In genomic region chr11:67120881-67121710, GRCh38 we compare ENCODE assay signal across 9 cellular contexts. TPM values are rescaled to one million over a fixed set of nuclear protein-coding genes. Genes with fewer than 3 reads are reported as not detected.
A peak's percentile ranks its signal among the peaks of the same experiment; 100 is the strongest.
DNase-seq lines count a peak whose midpoint lies in the region; ATAC-seq and TF ChIP-seq lines count a peak whose summit lies in the region.
"Had no signal": no experiment of that assay in that cellular context is flagged by ENCODE, and none has a peak within 500 bp of the region (broad histone marks: within the 10 kb centered on the region; RNA-seq: fewer than 3 reads in every experiment).

No MANE protein-coding gene starts in this region.

- H3K4me3 Mint-ChIP-seq in brain = peak overlapping the region; percentile 94 to 98 (median 96)

- peaks cover 13% of the 10 kb centered on the region for H3K27me3 Mint-ChIP-seq in brain

- peak overlapping the region; percentile 51 for H3K27ac ChIP-seq in cardiac muscle cell
- H3K27ac ChIP-seq in thymus (ENCODE audit: low read depth) = no peak overlapping the region

- 10 to 12% methylated on average over 9 of the region's 9 CpGs for WGBS in lower leg skin, 2 donors
- 14% methylated on average over 9 of the region's 9 CpGs for WGBS in thymus

- DNase-seq in cardiac muscle cell (ENCODE audit: low read depth in 1 of 2, low spot score in 1 of 2) = peak; percentile 40 to 48
- no peak for DNase-seq in left cardiac atrium
- DNase-seq in NCI-H69 (lab: John Stamatoyannopoulos, UW) = peak; percentile 46
- peak; percentile 38 to 78 for DNase-seq in lower leg skin (ENCODE audit: low spot score in 2 of 2)
- DNase-seq in NCI-H226 = no peak

- H3K36me3 Mint-ChIP-seq in brain = peaks cover 46% of the 10 kb centered on the region

- H3K9me3 Mint-ChIP-seq in brain = no peaks in the 10 kb centered on the region

- ATAC-seq in left cardiac atrium = no peak
- ATAC-seq in GM18502 (IDR thresholded peaks at IDR 0.05; ENCODE audit: poor library complexity, unreplicated experiment) = no peak
- ATAC-seq: mucosa of descending colon had no signal

- peak overlapping the region; percentile 82 to 99 (median 97) for H3K27ac Mint-ChIP-seq in brain

- H3K9me3 ChIP-seq in cardiac muscle cell (ENCODE audit: low read depth) (no peaks in the 10 kb centered on the region), thymus (ENCODE audit: control insufficient read depth) (no peaks in the 10 kb centered on the region)
- H3K9me3 ChIP-seq: mucosa of descending colon had no signal

- no peak for TF ChIP-seq POLR2A in lower leg skin (IDR thresholded peaks at IDR 0.05)

- intact Hi-C loops in left cardiac atrium (cut with DNase I) = loop anchor here in 1 of 2 donors (10.0 kb wide), 1 partner anchor 114 kb away; no protein-coding TSS in a partner anchor
- intact Hi-C loops in lower leg skin (cut with DNase I; ENCODE audit: low total_unique reads) = no loop called here

- peaks cover 27% of the 10 kb centered on the region for H3K4me1 ChIP-seq in cardiac muscle cell (ENCODE audit: low read depth)
- H3K4me1 ChIP-seq in thymus (ENCODE audit: control insufficient read depth, insufficient read depth, low read length) = peaks cover 3% of the 10 kb centered on the region

- no peaks in the 10 kb centered on the region for H3K36me3 ChIP-seq in cardiac muscle cell
- peaks cover 13% of the 10 kb centered on the region for H3K36me3 ChIP-seq in thymus (ENCODE audit: control insufficient read depth, insufficient read depth)

- H3K4me3 ChIP-seq in cardiac muscle cell (peak overlapping the region; percentile 97), lower leg skin (ENCODE audit: low read depth, poor library complexity, severe bottlenecking) (peak overlapping the region; percentile 94), thymus (ENCODE audit: low read length) (peak overlapping the region; percentile 77)

- H3K27me3 ChIP-seq in cardiac muscle cell (no peaks in the 10 kb centered on the region), thymus (ENCODE audit: control insufficient read depth, insufficient read depth) (peaks cover 12% of the 10 kb centered on the region)

- peaks cover 42% of the 10 kb centered on the region for H3K4me1 Mint-ChIP-seq in brain

- TF ChIP-seq CTCF in cardiac muscle cell (IDR thresholded peaks at IDR 0.05; ENCODE audit: low read depth, low read length) (no peak), brain (conservative IDR thresholded peaks at IDR 0.05) (no peak), lower leg skin (IDR thresholded peaks at IDR 0.05) (no peak)

RNA-seq across cellular contexts. Expression of gene KDM2A, which starts 2.0 kb away (rescaled TPM):
- total RNA-seq in cardiac muscle cell (28.2 and 37.8 TPM in 2 replicates), left cardiac atrium (10 to 100 TPM; 38.2 to 46.7 TPM), lower leg skin (10 to 100 TPM; 64.5 to 84.0 (median 70.3) TPM)
- polyA plus RNA-seq in cardiac muscle cell (17.6 and 21.0 TPM in 2 replicates), brain (ENCODE audit: insufficient read depth, low read depth, low replicate concordance) (38.3 TPM), thymus (42.0 TPM)

Comparison
In these comparisons a context has a peak if more than half of its experiments do, and no peak if none do; other contexts are left out.
1. DNase-seq: peak in cardiac muscle cell (2 of 2), NCI-H69 (single experiment) and lower leg skin (2 of 2); none in left cardiac atrium (single experiment) and NCI-H226 (single experiment).
2. Peak in every context shown above with its lines, with median percentiles within 50 percentile points of each other: H3K4me3 ChIP-seq.